Comparison of ENCODE assay signal across 18 cellular contexts in the genomic region with DNA sequence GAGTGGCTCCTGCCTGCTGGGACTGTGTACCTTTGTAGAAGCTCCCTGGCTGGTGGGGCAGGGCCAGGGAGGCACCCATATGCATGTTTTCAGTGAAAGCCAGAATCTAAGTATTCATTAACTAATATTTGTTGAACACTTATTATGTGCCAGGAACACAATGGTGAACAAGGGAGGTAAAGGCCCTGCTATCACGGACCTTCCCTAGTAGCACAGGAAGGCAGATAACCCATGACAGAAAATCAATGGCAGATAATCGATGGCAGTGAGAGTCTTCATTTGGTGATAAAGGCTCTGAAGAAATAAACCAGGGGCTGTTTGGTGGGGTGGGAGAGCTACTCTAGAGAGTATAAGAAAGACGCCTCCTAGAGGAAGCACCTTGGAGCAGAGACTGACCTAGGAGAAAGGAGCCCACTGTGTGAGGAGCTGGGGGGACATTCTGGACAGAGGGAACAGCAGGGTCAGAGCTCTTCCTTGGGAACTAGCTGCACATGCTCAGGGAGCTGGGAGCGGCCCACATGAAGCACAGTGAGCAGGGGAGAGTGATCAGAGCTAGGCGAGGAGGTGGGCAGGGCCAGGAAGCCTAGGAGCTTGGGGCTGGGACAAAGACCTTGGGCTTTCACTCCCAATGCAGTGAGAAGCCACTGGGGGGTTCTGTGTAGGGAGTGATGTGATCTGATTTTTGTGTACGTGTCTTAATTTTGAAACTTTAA.
A peak's percentile ranks its signal among the peaks of the same experiment; 100 is the strongest.
DNase-seq lines count a peak whose midpoint lies in the region; ATAC-seq and TF ChIP-seq lines count a peak whose summit lies in the region.
"Had no signal": no experiment of that assay in that cellular context is flagged by ENCODE, and none has a peak within 500 bp of the region (broad histone marks: within the 10 kb centered on the region; RNA-seq: fewer than 3 reads in every experiment).

No MANE protein-coding gene starts in this region.

- POLR2A ChIA-PET in HEK293 (lab: Yijun Ruan, JAX), result no interaction called here

- no peaks in the 10 kb centered on the region for H3K9me3 ChIP-seq in HEK293 (ENCODE audit: control insufficient read depth, insufficient read depth, low read depth, low read length)
- no peaks in the 10 kb centered on the region for H3K9me3 ChIP-seq in skeletal muscle tissue (ENCODE audit: control insufficient read depth in 3 of 3, low read length in 3 of 3)
- H3K9me3 ChIP-seq: BE2C, SK-N-SH had no signal

- H3K27me3 ChIP-seq in skeletal muscle tissue (ENCODE audit: control insufficient read depth in 3 of 3, insufficient read depth in 3 of 3, low read length in 3 of 3), result peaks cover 0 to 4% (median 3%) of the 10 kb centered on the region in 3 donors
- H3K27me3 ChIP-seq: BE2C had no signal

- H3K27ac ChIP-seq in HEK293 (ENCODE audit: extremely low read depth, low read depth, low read length), result no peak overlapping the region
- peak overlapping the region; percentile 58 for H3K27ac ChIP-seq in skeletal muscle tissue (ENCODE audit: low read depth, low read length)

- ATAC-seq in HG02852 (IDR thresholded peaks at IDR 0.05; ENCODE audit: unreplicated experiment), result no peak

- DNase-seq in NCI-H146 treated with DMSO at 0.1 percent for 48 hours (lab: John Stamatoyannopoulos, UW; ENCODE audit: unreplicated experiment) (peak; percentile 16), mucosa of gallbladder (ENCODE audit: low spot score) (peak; percentile 62), Kasumi-1 (lab: John Stamatoyannopoulos, UW) (no peak), Ammon's horn (ENCODE audit: low spot score) (no peak), NCI-H345 (lab: John Stamatoyannopoulos, UW) (no peak)
- DNase-seq: BE2C; Calu3; CD4-positive, alpha-beta memory T cell; DMS53; Karpas-422; NCI-H1105; NCI-H187 treated with DMSO at 0.1 percent for 48 hours; NCI-H446 treated with DMSO at 0.1 percent for 48 hours; NCI-H82; SK-N-SH had no signal

- CTCF ChIA-PET in HEK293 (lab: Yijun Ruan, JAX), result interaction anchor here (0.6 to 2.1 kb wide), 3 partner anchors 30 to 700 kb away, joined by 3 to 4 read pairs (median 4); no protein-coding TSS in a partner anchor

- H3K9ac ChIP-seq in skeletal muscle tissue (ENCODE audit: low read depth in 1 of 3, low read length in 3 of 3), result no peak overlapping the region
- H3K9ac ChIP-seq: SK-N-SH had no signal

- no peaks in the 10 kb centered on the region for H3K36me3 ChIP-seq in HEK293 (ENCODE audit: control insufficient read depth in 2 of 2, insufficient read depth in 1 of 2, low read length in 2 of 2)
- no peaks in the 10 kb centered on the region for H3K36me3 ChIP-seq in skeletal muscle tissue (ENCODE audit: control insufficient read depth in 3 of 3, insufficient read depth in 3 of 3, low read length in 3 of 3)
- H3K36me3 ChIP-seq: BE2C had no signal

- no peak overlapping the region for H3K4me3 ChIP-seq in HEK293 (ENCODE audit: low read depth, low read length)
- H3K4me3 ChIP-seq in skeletal muscle tissue (ENCODE audit: low read length in 3 of 3), result no peak overlapping the region

- no peak for TF ChIP-seq CTCF in HEK293 (tag by site-specific recombination; IDR thresholded peaks at IDR 0.05)

- H3K4me1 ChIP-seq in HEK293 (ENCODE audit: control insufficient read depth, insufficient read depth, low read length), result peaks cover 14% of the 10 kb centered on the region
- peaks cover 29 to 36% (median 29%) of the 10 kb centered on the region in 3 donors for H3K4me1 ChIP-seq in skeletal muscle tissue (ENCODE audit: control insufficient read depth in 3 of 3, insufficient read depth in 3 of 3, low read length in 3 of 3)
- H3K4me1 ChIP-seq: BE2C had no signal

TF ChIP-seq in HEK293, 187 proteins besides CTCF, POLR2A, EP300 and RAD21:
- no peak for TF ChIP-seq ZNF747 (tag by site-specific recombination; IDR thresholded peaks at IDR 0.05)
- 0 out of 2 replicates have a peak, but pooled peaks have one; percentile 60 for TF ChIP-seq ZNF664 (tag by site-specific recombination; IDR thresholded peaks at IDR 0.05)
- TF ChIP-seq ZNF341 (tag by site-specific recombination; IDR thresholded peaks at IDR 0.05; ENCODE audit: low read depth), result peak; percentile 26; the same call in 1 of the 2 replicates
- no peak for TF ChIP-seq ZFP3 (tag by site-specific recombination; IDR thresholded peaks at IDR 0.05; ENCODE audit: low read depth)

Comparison
In these comparisons a context has a peak if more than half of its experiments do, and no peak if none do; other contexts are left out.
1. DNase-seq: peak in NCI-H146 treated with DMSO at 0.1 percent for 48 hours (single experiment) and mucosa of gallbladder (single experiment); none in Kasumi-1 (0 of 2), Ammon's horn (single experiment) and NCI-H345 (single experiment).